In the genomic region with DNA sequence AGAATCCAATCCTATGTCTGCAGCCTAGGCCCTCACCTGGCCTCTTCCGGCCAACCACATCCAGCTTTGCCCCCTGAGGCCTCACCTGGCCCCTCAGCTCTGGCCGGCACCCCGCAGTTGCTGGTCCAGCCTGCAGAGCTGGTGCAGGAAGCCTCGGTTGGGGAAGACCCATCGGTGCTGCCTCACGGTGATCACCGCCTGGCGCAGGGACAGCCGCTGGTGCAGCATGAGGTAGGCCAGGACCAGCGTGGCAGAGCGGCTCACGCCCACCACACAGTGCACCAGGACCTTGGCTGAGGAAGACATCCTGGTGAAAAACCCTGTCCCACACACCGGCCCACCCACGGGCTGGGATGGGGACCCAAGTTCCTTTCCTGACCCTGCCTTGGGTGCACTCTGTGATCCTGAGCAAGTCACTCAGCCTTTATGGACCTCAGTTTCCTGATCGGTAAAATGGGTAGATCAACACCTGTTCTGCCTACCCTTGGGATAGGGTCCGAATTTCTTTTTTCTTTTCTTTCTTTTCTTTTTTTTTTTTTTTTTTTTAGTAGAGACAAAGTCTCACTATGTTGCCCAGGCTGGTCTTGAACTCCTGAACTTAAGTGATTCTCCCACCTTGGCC, we compare ENCODE assay signal across 18 cellular contexts. TPM values are rescaled to one million over a fixed set of nuclear protein-coding genes. Genes with fewer than 3 reads are reported as not detected.
A peak's percentile ranks its signal among the peaks of the same experiment; 100 is the strongest.
DNase-seq lines count a peak whose midpoint lies in the region; ATAC-seq and TF ChIP-seq lines count a peak whose summit lies in the region.
"Had no signal": no experiment of that assay in that cellular context is flagged by ENCODE, and none has a peak within 500 bp of the region (broad histone marks: within the 10 kb centered on the region; RNA-seq: fewer than 3 reads in every experiment).

No MANE protein-coding gene starts in this region.

- no CpG with 5 or more reads among the region's 16 CpGs for WGBS in iPS DF 6.9 (ENCODE audit: insufficient coverage, insufficient read length)

- no peaks in the 10 kb centered on the region for H3K9me3 Mint-ChIP-seq in natural killer cell

- H3K27ac ChIP-seq in OCI-LY3 (ENCODE audit: low read length) = no peak overlapping the region
- H3K27ac ChIP-seq in iPS DF 6.9 (ENCODE audit: low read length) = peak overlapping the region; percentile 40
- H3K27ac ChIP-seq in breast epithelium = no peak overlapping the region
- H3K27ac ChIP-seq: C4-2B had no signal

- H3K27me3 ChIP-seq in OCI-LY3 (ENCODE audit: low read depth, low read length) (no peaks in the 10 kb centered on the region), iPS DF 6.9 (ENCODE audit: control insufficient read depth, insufficient read depth, low read length) (no peaks in the 10 kb centered on the region), breast epithelium (no peaks in the 10 kb centered on the region)

- no peak for TF ChIP-seq POLR2A in breast epithelium (IDR thresholded peaks at IDR 0.05)

- H3K9ac ChIP-seq in ES-I3 (ENCODE audit: low read depth, low read length) (0 out of 2 replicates have a peak overlapping the region, but pooled peaks have one; percentile 7), OCI-LY3 (ENCODE audit: low read length) (no peak overlapping the region)

- H2AFZ ChIP-seq in OCI-LY3 (ENCODE audit: low read depth, low read length) = no peak overlapping the region

- no peaks in the 10 kb centered on the region for H3K9me3 ChIP-seq in ES-I3 (ENCODE audit: control insufficient read depth, insufficient read depth, low read length)
- H3K9me3 ChIP-seq in OCI-LY3 (ENCODE audit: insufficient read depth, low read length) = no peaks in the 10 kb centered on the region
- no peaks in the 10 kb centered on the region for H3K9me3 ChIP-seq in iPS DF 6.9 (ENCODE audit: control insufficient read depth, insufficient read depth, low read length)
- H3K9me3 ChIP-seq in breast epithelium = no peaks in the 10 kb centered on the region
- H3K9me3 ChIP-seq: HAP-1 had no signal

- no peaks in the 10 kb centered on the region for H3K27me3 Mint-ChIP-seq in natural killer cell (ENCODE audit: low read depth in 2 of 2)

- H3K4me1 ChIP-seq in ES-I3 (ENCODE audit: insufficient read depth, low read length) (peaks cover 32% of the 10 kb centered on the region), OCI-LY3 (ENCODE audit: low read length) (peaks cover 6% of the 10 kb centered on the region; the same call in 1 of the 2 replicates), iPS DF 6.9 (ENCODE audit: control insufficient read depth, insufficient read depth, low read length) (peaks cover 6% of the 10 kb centered on the region), breast epithelium (no peaks in the 10 kb centered on the region)
- H3K4me1 ChIP-seq: HAP-1 had no signal

- DNase-seq in iPS DF 6.9 (ENCODE audit: low read depth, low spot score) (no peak), posterior vena cava (ENCODE audit: low spot score) (peak; percentile 66), natural killer cell (no peak), NCI-H748 treated with DMSO at 0.1 percent for 48 hours (lab: John Stamatoyannopoulos, UW) (no peak), breast epithelium (ENCODE audit: low spot score in 2 of 2) (no peak)
- DNase-seq: COR-L47; KBM-7; NCI-H1048; NCI-H2107; NCI-H226; NCI-H526; NK-92 treated with Interleukin-12 subunit alpha and Interleukin-12 subunit beta, amount 100 ng/mL, for 24 hours had no signal

- no peaks in the 10 kb centered on the region for H3K79me2 ChIP-seq in OCI-LY3 (ENCODE audit: low read length)

- H3K4me2 ChIP-seq in OCI-LY3 (ENCODE audit: low read length) = 0 out of 2 replicates have a peak overlapping the region, but pooled peaks have one; percentile 33

- peaks cover 0 to 2% of the 10 kb centered on the region in 2 donors for H3K4me1 Mint-ChIP-seq in natural killer cell

- H4K20me1 ChIP-seq in OCI-LY3 (ENCODE audit: insufficient read depth, low read length) = no peaks in the 10 kb centered on the region

- ATAC-seq in natural killer cell (no peak), HG03108 (IDR thresholded peaks at IDR 0.05; ENCODE audit: unreplicated experiment) (no peak)
- ATAC-seq: PC-3 had no signal

- no peak overlapping the region for H3K4me3 ChIP-seq in OCI-LY3 (ENCODE audit: low read length)
- H3K4me3 ChIP-seq in iPS DF 6.9 (ENCODE audit: low read length) = no peak overlapping the region
- no peak overlapping the region for H3K4me3 ChIP-seq in breast epithelium
- H3K4me3 ChIP-seq: HAP-1 had no signal

- H3K36me3 Mint-ChIP-seq in natural killer cell = no peaks in the 10 kb centered on the region

- H3K4me3 Mint-ChIP-seq in natural killer cell = no peak overlapping the region

- no peaks in the 10 kb centered on the region for H3K36me3 ChIP-seq in ES-I3 (ENCODE audit: insufficient read depth, low read length)
- H3K36me3 ChIP-seq in OCI-LY3 (replicated peaks; ENCODE audit: low read depth, low read length) = no peaks in the 10 kb centered on the region
- no peaks in the 10 kb centered on the region for H3K36me3 ChIP-seq in iPS DF 6.9 (ENCODE audit: control insufficient read depth, insufficient read depth, low read length)
- no peaks in the 10 kb centered on the region for H3K36me3 ChIP-seq in breast epithelium
- H3K36me3 ChIP-seq: HAP-1 had no signal

- TF ChIP-seq CTCF in OCI-LY3 (IDR thresholded peaks at IDR 0.05; ENCODE audit: low read depth, low read length) (no peak), natural killer cell (IDR thresholded peaks at IDR 0.05) (no peak), breast epithelium (IDR thresholded peaks at IDR 0.05) (no peak)

- no peak overlapping the region for H3K27ac Mint-ChIP-seq in natural killer cell

- intact Hi-C loops in posterior vena cava (cut with DNase I) = loop anchor here in 1 of 2 donors (5.0 to 10.0 kb wide), 2 partner anchors 681 to 843 kb away; no protein-coding TSS in a partner anchor
- intact Hi-C loops in natural killer cell (cut with micrococcal nuclease) = no loop called here
- intact Hi-C loops in breast epithelium (cut with DNase I; ENCODE audit: low total_unique reads) = loop anchor here (10.0 kb wide), 1 partner anchor 129 kb away; a partner anchor contains a TSS

RNA-seq across cellular contexts. Expression of a gene that starts 5.8 kb away (rescaled TPM):
- 10 to 100 TPM; 26.6 to 29.6 TPM for total RNA-seq in posterior vena cava
- total RNA-seq in natural killer cell = 10 to 100 TPM; 26.6 to 30.9 (median 29.6) TPM
- 10 to 100 TPM; 41.0 to 45.2 (median 41.3) TPM for total RNA-seq in breast epithelium
